In the genomic region with DNA sequence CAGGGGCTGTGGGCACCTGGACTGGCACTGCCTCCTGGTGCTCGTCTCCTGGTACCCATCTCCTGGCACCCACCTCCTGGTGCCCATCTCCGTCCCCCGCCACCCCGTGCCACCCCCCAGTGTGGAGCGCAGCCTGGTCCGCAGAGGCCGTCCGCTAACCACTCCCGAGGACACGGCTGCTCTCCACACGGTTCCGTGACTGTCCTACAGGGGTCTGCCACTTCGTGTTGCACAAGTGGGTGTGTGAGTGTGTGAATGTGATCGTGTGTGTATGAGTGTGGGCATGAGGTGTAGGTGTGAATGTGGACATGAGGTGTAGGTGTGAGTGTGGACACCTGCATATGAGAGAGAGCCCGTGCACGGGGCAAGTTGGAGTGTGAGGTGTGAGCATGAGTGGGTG, we compare ENCODE assay signal across 14 cellular contexts.
"Had no signal": no experiment of that assay in that cellular context is flagged by ENCODE, and none has a peak within 500 bp of the region (broad histone marks: within the 10 kb centered on the region; RNA-seq: fewer than 3 reads in every experiment).

No MANE protein-coding gene starts in this region.

- H3K27ac ChIP-seq: adrenal gland, psoas muscle, transverse colon had no signal

- H3K36me3 ChIP-seq: adrenal gland, transverse colon had no signal

- H3K4me3 ChIP-seq: adrenal gland, psoas muscle, transverse colon had no signal

- ATAC-seq: activated CD8-positive, alpha-beta T cell treated with anti-CD3 and anti-CD28 coated beads for 36 hours; activated T-helper 17 cell treated with anti-CD3 and anti-CD28 coated beads, Interleukin-2, amount 50 U/mL, for 72 hours; psoas muscle had no signal

- DNase-seq: activated CD8-positive, alpha-beta T cell treated with anti-CD3 and anti-CD28 coated beads for 36 hours; activated naive CD4-positive, alpha-beta T cell treated with anti-CD3 and anti-CD28 coated beads, Interleukin-2, amount 50 U/mL, for 16 hours; activated T-cell treated with anti-CD3 and anti-CD28 coated beads for 4 hours; hypothalamus; occipital lobe; psoas muscle; stimulated activated CD4-positive, alpha-beta T cell treated with anti-CD3 and anti-CD28 coated beads, Interleukin-15, amount 100 ng/mL, for 24 hours; stimulated activated CD4-positive, alpha-beta T cell treated with anti-CD3 and anti-CD28 coated beads, Interleukin-4, amount 100 ng/mL, for 24 hours; T-helper 9 cell; transverse colon had no signal

- H3K9me3 Mint-ChIP-seq: activated CD8-positive, alpha-beta T cell treated with anti-CD3 and anti-CD28 coated beads for 36 hours; activated T-helper 17 cell treated with anti-CD3 and anti-CD28 coated beads, Interleukin-2, amount 50 U/mL, for 72 hours; central memory CD8-positive, alpha-beta T cell; nephron had no signal

- H3K4me1 Mint-ChIP-seq: activated T-helper 17 cell treated with anti-CD3 and anti-CD28 coated beads, Interleukin-2, amount 50 U/mL, for 72 hours; central memory CD8-positive, alpha-beta T cell had no signal

- H3K27ac Mint-ChIP-seq: activated CD8-positive, alpha-beta T cell treated with anti-CD3 and anti-CD28 coated beads for 36 hours; activated T-helper 17 cell treated with anti-CD3 and anti-CD28 coated beads, Interleukin-2, amount 50 U/mL, for 72 hours; nephron had no signal

- H3K27me3 ChIP-seq: adrenal gland, transverse colon had no signal

- H3K4me3 Mint-ChIP-seq: activated CD8-positive, alpha-beta T cell treated with anti-CD3 and anti-CD28 coated beads for 36 hours; activated T-helper 17 cell treated with anti-CD3 and anti-CD28 coated beads, Interleukin-2, amount 50 U/mL, for 72 hours; central memory CD8-positive, alpha-beta T cell; nephron had no signal

- H3K9me3 ChIP-seq: adrenal gland, psoas muscle, transverse colon had no signal
